ENCODE assay signal across 8 cellular contexts in the genomic region with DNA sequence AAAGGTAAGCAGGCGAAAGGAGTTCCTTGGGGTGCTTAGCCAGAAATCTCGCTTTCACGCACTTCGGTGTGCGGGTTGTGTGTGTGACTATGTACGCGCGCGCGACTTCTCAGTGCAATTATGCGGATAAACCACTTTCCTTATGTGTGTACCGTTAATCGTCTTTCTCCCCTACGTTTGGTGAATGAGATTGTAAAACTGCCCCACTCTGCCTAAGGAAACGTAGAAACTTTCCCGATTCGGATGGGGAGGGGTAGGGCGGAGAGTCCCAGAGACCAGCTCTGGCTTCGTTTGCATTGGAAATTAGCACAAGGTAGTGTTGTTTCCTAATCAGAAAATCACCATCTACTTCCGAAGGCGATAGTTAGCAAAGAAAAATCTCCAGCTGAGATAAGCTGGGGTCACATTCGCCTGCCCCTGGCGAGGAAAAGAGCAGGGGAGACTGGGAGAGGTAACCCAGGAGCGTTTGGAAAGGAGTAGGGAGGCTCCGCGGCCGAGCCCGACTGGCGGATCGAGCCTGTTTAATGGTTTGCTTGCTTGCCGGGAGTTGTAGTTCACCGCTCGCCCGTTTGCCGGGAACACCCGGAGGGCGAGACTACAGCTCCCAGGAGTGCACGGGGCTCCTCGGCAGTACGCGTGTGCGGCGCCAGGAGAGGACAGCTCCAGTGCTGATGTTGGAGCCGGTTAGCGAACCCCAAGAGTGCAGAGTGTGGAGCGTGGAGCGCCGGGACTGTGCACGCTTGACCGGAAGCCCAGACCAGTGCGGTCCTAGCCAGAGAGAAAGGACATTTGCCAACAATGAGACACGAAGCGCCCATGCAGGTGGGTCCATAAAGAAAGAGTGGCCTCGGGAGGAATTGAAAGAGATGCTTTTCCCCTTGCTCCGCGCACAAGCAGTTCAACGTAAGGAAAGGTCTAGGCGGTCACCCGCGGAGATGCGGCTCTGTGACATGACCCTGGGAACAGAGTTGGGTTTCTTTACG. TPM values are rescaled to one million over a fixed set of nuclear protein-coding genes. Genes with fewer than 3 reads are reported as not detected.
DNase-seq lines count a peak whose midpoint lies in the region; ATAC-seq and TF ChIP-seq lines count a peak whose summit lies in the region.

A gene with protein sequence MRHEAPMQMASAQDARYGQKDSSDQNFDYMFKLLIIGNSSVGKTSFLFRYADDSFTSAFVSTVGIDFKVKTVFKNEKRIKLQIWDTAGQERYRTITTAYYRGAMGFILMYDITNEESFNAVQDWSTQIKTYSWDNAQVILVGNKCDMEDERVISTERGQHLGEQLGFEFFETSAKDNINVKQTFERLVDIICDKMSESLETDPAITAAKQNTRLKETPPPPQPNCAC (plus strand): TSS at position 665 of the 983 bp plus-strand sequence. CDS start 134 bp downstream, at position 799.

- peak within 1 kb of the TSS; percentile 89 for H3K4me2 ChIP-seq in GM23248 (ENCODE audit: unreplicated experiment)
- peak within 1 kb of the TSS; percentile 89 for H3K4me2 ChIP-seq in PC-3 (ENCODE audit: low read length)

- peak; percentile 100 for ATAC-seq in PC-3
- ATAC-seq in omental fat pad (ENCODE audit: low FRiP score), result peak; percentile 99
- peak; percentile 100 for ATAC-seq in upper lobe of right lung

- DNase-seq in G401 (ENCODE audit: low spot score) (peak; percentile 98), GM23248 (peak; percentile 97), KBM-7 (peak; percentile 94), PC-3 (peak; percentile 72), amniotic stem cell (lab: John Stamatoyannopoulos, UW) (peak; percentile 88), cardiac septum (ENCODE audit: low spot score) (peak; percentile 95), omental fat pad (ENCODE audit: low spot score) (peak; percentile 56), upper lobe of right lung (peak; percentile 96)

- POLR2A ChIA-PET in PC-3 (lab: Charles Lee; ENCODE audit: unreplicated experiment), result no interaction called here

- no peak for TF ChIP-seq CTCF in PC-3 (conservative IDR thresholded peaks at IDR 0.05; ENCODE audit: low read depth, low read length)
- no peak for TF ChIP-seq CTCF in omental fat pad (IDR thresholded peaks at IDR 0.05)
- no peak for TF ChIP-seq CTCF in upper lobe of right lung (IDR thresholded peaks at IDR 0.05)

- H3K4me1 ChIP-seq in GM23248 (ENCODE audit: insufficient read depth) (peaks cover 6% of the 10 kb centered on the region; the same call in 1 of the 2 replicates), PC-3 (ENCODE audit: insufficient read depth, low read length) (peaks cover 4% of the 10 kb centered on the region; the same call in 1 of the 2 replicates), upper lobe of right lung (peaks cover 4% of the 10 kb centered on the region)

- H3K79me2 ChIP-seq in GM23248 (ENCODE audit: insufficient read depth) (no peaks in the 10 kb centered on the region), PC-3 (ENCODE audit: low read length) (no peaks in the 10 kb centered on the region)

- H3K9me2 ChIP-seq in GM23248 (ENCODE audit: insufficient read depth), result no peaks in the 10 kb centered on the region
- no peaks in the 10 kb centered on the region for H3K9me2 ChIP-seq in PC-3 (replicated peaks; ENCODE audit: low read length)

- no TSS peak for BruUV-seq in PC-3 (replicated peaks; lab: Mats Ljungman, UMichigan)

- no peaks in the 10 kb centered on the region for H4K20me1 ChIP-seq in GM23248 (ENCODE audit: insufficient read depth)
- H4K20me1 ChIP-seq in PC-3 (ENCODE audit: low read length), result no peaks in the 10 kb centered on the region

- no peaks in the 10 kb centered on the region for H3K36me3 ChIP-seq in GM23248 (ENCODE audit: low read depth)
- no peaks in the 10 kb centered on the region for H3K36me3 ChIP-seq in PC-3 (ENCODE audit: low read depth, low read length)
- H3K36me3 ChIP-seq in upper lobe of right lung, result no peaks in the 10 kb centered on the region

- H3K9ac ChIP-seq in GM23248, result no peak within 1 kb of the TSS
- H3K9ac ChIP-seq in PC-3 (ENCODE audit: low read length), result no peak within 1 kb of the TSS

- intact Hi-C loops in PC-3 (cut with micrococcal nuclease) (no loop called here), cardiac septum (cut with DNase I) (no loop called here), upper lobe of right lung (cut with DNase I) (no loop called here)

- H3K27me3 ChIP-seq in GM23248 (replicated peaks; ENCODE audit: insufficient read depth) (no peaks in the 10 kb centered on the region), PC-3 (ENCODE audit: low read length) (peaks cover 50% of the 10 kb centered on the region), upper lobe of right lung (peaks cover 16% of the 10 kb centered on the region)

- H3K27ac ChIP-seq in GM23248, result no peak within 1 kb of the TSS
- no peak within 1 kb of the TSS for H3K27ac ChIP-seq in PC-3 (ENCODE audit: low read length)
- H3K27ac ChIP-seq in upper lobe of right lung, result no peak within 1 kb of the TSS

- H2AFZ ChIP-seq in GM23248 (peak within 1 kb of the TSS; percentile 97), PC-3 (ENCODE audit: low read length) (peak within 1 kb of the TSS; percentile 68)

- in situ Hi-C loops in G401 (cut with HindIII; ENCODE audit: low sequenced_read_pairs), result no loop called here
- in situ Hi-C loops in GM23248 (cut with MboI), result no loop called here
- in situ Hi-C loops in KBM-7 (cut with MboI; ENCODE audit: low pct_unique_long_range_greater_than_20kb, low sequenced_read_pairs), result no loop called here

- H3K4me3 ChIP-seq in GM23248 (peak within 1 kb of the TSS; percentile 79), PC-3 (ENCODE audit: low read length) (peak within 1 kb of the TSS; percentile 65), upper lobe of right lung (peak within 1 kb of the TSS; percentile 61)

- H3F3A ChIP-seq in GM23248 (ENCODE audit: insufficient read depth) (no peaks in the 10 kb centered on the region), PC-3 (ENCODE audit: low read length, unreplicated experiment) (no peaks in the 10 kb centered on the region)

- 1 to 2% methylated on average over 59 to 62 of the region's 62 CpGs for WGBS in GM23248 (ENCODE audit: low coverage in 1 of 2, low lambda C conversion rate in 2 of 2, missing lambda C conversion rate in 2 of 2), 2 experiments

- CTCF ChIA-PET in PC-3 (lab: Charles Lee), result interaction anchor here (0.6 kb wide), 1 partner anchor 1702 kb away, joined by 3 read pairs; no protein-coding TSS in a partner anchor

- H3K9me3 ChIP-seq in GM23248 (ENCODE audit: low read depth), result no peaks in the 10 kb centered on the region
- H3K9me3 ChIP-seq in PC-3 (ENCODE audit: low read length), result no peaks in the 10 kb centered on the region
- no peaks in the 10 kb centered on the region for H3K9me3 ChIP-seq in upper lobe of right lung

RNA-seq across cellular contexts. Expression of the gene that starts here (rescaled TPM):
- not detected in 2 replicates for total RNA-seq in G401 (2014; rRNA removed; shearing (Covaris generic))
- total RNA-seq in GM23248 (2014; rRNA removed; shearing (Covaris generic)), result not detected in 2 replicates
- polyA plus RNA-seq in GM23248 (2016; fragmentation: Nextera tagmentation; extraction: Ambion mirVana), result not detected in 2 replicates
- not detected in 2 replicates for total RNA-seq in PC-3 (2014; rRNA removed)
- total RNA-seq in cardiac septum, result 0.59 TPM
- 1 to 10 TPM in 3 of 4 donors, under 1 TPM in 1; 0.28 to 5.5 (median 2.0) TPM for total RNA-seq in omental fat pad
- total RNA-seq in upper lobe of right lung, result 0.67 TPM

Comparison
In these comparisons a context has a peak if more than half of its experiments do, and no peak if none do; other contexts are left out.
1. Peak in DNase-seq in G401; RNA of the gene not detected or under 1 TPM.
2. Peak in DNase-seq, H3K4me3 ChIP-seq and H3K4me2 ChIP-seq in GM23248; RNA of the gene not detected or under 1 TPM.
3. Peak in DNase-seq, ATAC-seq, H3K4me3 ChIP-seq and H3K4me2 ChIP-seq in PC-3; RNA of the gene not detected or under 1 TPM.
4. Peak in DNase-seq in cardiac septum; RNA of the gene not detected or under 1 TPM.
5. Peak in DNase-seq, ATAC-seq and H3K4me3 ChIP-seq in upper lobe of right lung; RNA of the gene not detected or under 1 TPM.